9 cellular contexts compared by ENCODE assay signal in the genomic region with DNA sequence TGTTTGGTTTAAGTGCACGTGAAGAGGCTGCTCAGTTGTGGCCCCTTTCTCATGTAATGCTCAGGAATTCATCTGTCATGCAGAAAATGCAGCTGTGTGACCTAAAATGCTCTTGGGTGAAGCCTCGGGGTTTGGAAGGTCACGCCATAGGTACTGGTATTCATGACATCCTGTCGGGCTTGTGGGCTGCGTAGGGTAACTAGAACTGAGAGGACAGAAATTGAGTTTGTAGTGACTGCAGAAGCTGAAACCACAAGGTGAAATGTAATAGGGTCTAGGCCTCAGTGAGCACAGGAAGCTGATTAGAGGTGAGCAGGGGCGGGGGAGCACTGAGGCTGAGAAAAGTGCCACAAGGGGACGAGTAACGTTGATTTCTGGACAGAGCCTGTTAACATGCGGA.
DNase-seq lines count a peak whose midpoint lies in the region; ATAC-seq, FAIRE-seq and TF ChIP-seq lines count a peak whose summit lies in the region.
"Had no signal": no experiment of that assay in that cellular context is flagged by ENCODE, and none has a peak within 500 bp of the region (broad histone marks: within the 10 kb centered on the region; RNA-seq: fewer than 3 reads in every experiment).

No MANE protein-coding gene starts in this region.

- ATAC-seq in GM21526 (IDR thresholded peaks at IDR 0.05; ENCODE audit: low FRiP score, unreplicated experiment) (peak; percentile 98), HG03575 (IDR thresholded peaks at IDR 0.05; ENCODE audit: extremely low read depth, insufficient number of reproducible peaks, low FRiP score, unreplicated experiment) (peak; percentile 97)
- peak; percentile 95 for ATAC-seq in central memory CD8-positive, alpha-beta T cell (replicated peaks; ENCODE audit: extremely low read depth, poor library complexity, severe bottlenecking)

- POLR2A ChIA-PET in A673 (lab: Charles Lee; ENCODE audit: low non-redundant PET) = no interaction called here

- intact Hi-C loops in A673 (cut with micrococcal nuclease; ENCODE audit: unreplicated experiment) = no loop called here
- intact Hi-C loops in Calu3 (cut with micrococcal nuclease; ENCODE audit: unreplicated experiment) = no loop called here

- DNase-seq in GM06990 (ENCODE audit: extremely low read depth, insufficient read length) (peak; percentile 75), A673 (ENCODE audit: low spot score) (no peak), D721Med (ENCODE audit: insufficient read length, low spot score) (no peak), NCI-H524 (lab: John Stamatoyannopoulos, UW) (no peak), Calu3 (no peak)
- peak in 1 of 2 donors; percentile 53 for DNase-seq in central memory CD8-positive, alpha-beta T cell (ENCODE audit: low spot score in 2 of 2)

- H3K27me3 ChIP-seq in GM06990 (replicated peaks; ENCODE audit: control insufficient read depth, insufficient read depth, low read length) (no peaks in the 10 kb centered on the region; the same call in 1 of the 2 replicates), A673 (replicated peaks; ENCODE audit: insufficient read depth, low read depth, low read length, poor library complexity) (no peaks in the 10 kb centered on the region)

- H3K36me3 ChIP-seq in GM06990 (ENCODE audit: control insufficient read depth, insufficient read depth, low read length) (no peaks in the 10 kb centered on the region), A673 (ENCODE audit: insufficient read depth, low read length, poor library complexity, severe bottlenecking) (no peaks in the 10 kb centered on the region)

- H3K27ac ChIP-seq in A673 (ENCODE audit: low read depth, low read length, poor library complexity, severe bottlenecking) = no peak overlapping the region
- H3K27ac ChIP-seq: SK-N-MC had no signal

- H3K9me3 Mint-ChIP-seq in central memory CD8-positive, alpha-beta T cell = no peaks in the 10 kb centered on the region
- no peaks in the 10 kb centered on the region for H3K9me3 Mint-ChIP-seq in Calu3 (ENCODE audit: low read depth, unreplicated experiment)

- BruUV-seq in A673 (replicated peaks; lab: Mats Ljungman, UMichigan) (no TSS peak), Calu3 (replicated peaks; lab: Mats Ljungman, UMichigan) (no TSS peak)

- H3K36me3 Mint-ChIP-seq in central memory CD8-positive, alpha-beta T cell (ENCODE audit: insufficient read depth) = no peaks in the 10 kb centered on the region
- no peaks in the 10 kb centered on the region for H3K36me3 Mint-ChIP-seq in Calu3 (ENCODE audit: insufficient read depth, unreplicated experiment)

- no peaks in the 10 kb centered on the region for H3K9me3 ChIP-seq in A673 (ENCODE audit: low read depth, low read length, poor library complexity, severe bottlenecking)

- peaks cover 26% of the 10 kb centered on the region for H3K4me1 Mint-ChIP-seq in central memory CD8-positive, alpha-beta T cell
- peaks cover 31% of the 10 kb centered on the region for H3K4me1 Mint-ChIP-seq in Calu3 (ENCODE audit: low read depth, unreplicated experiment)

- peaks cover 8% of the 10 kb centered on the region for H3K4me1 ChIP-seq in A673 (ENCODE audit: insufficient read depth, low read length, poor library complexity, severe bottlenecking)

- H3K4me3 ChIP-seq in GM06990 (replicated peaks; ENCODE audit: low read depth, low read length) (no peak overlapping the region), A673 (ENCODE audit: low read depth, low read length, poor library complexity, severe bottlenecking) (no peak overlapping the region)
- H3K4me3 ChIP-seq: SK-N-MC had no signal

- H3K4me3 Mint-ChIP-seq in central memory CD8-positive, alpha-beta T cell = peak overlapping the region; percentile 24
- H3K4me3 Mint-ChIP-seq in Calu3 (ENCODE audit: low read depth, unreplicated experiment) = no peak overlapping the region

- no peak for FAIRE-seq in D721Med (lab: Jason Lieb, UNC)

- no peak for TF ChIP-seq CTCF in GM06990 (IDR thresholded peaks at IDR 0.05; ENCODE audit: insufficient read depth, low read length, poor library complexity, severe bottlenecking)
- no peak for TF ChIP-seq CTCF in A673 (conservative IDR thresholded peaks at IDR 0.05; ENCODE audit: low read depth, low read length)
- no peak for TF ChIP-seq CTCF in D721Med (IDR thresholded peaks at IDR 0.05; ENCODE audit: insufficient read depth, missing control alignments)
- no peak for TF ChIP-seq CTCF in Calu3 (IDR thresholded peaks at IDR 0.05; ENCODE audit: unreplicated experiment)

- H3K27me3 Mint-ChIP-seq in central memory CD8-positive, alpha-beta T cell = no peaks in the 10 kb centered on the region
- H3K27me3 Mint-ChIP-seq in Calu3 (ENCODE audit: unreplicated experiment) = no peaks in the 10 kb centered on the region

- H3K27ac Mint-ChIP-seq in central memory CD8-positive, alpha-beta T cell (ENCODE audit: low read depth) = peak overlapping the region; percentile 69
- H3K27ac Mint-ChIP-seq in Calu3 (ENCODE audit: unreplicated experiment) = no peak overlapping the region

- CTCF ChIA-PET in A673 (lab: Charles Lee) = no interaction called here
- CTCF ChIA-PET in Calu3 (lab: Charles Lee) = no interaction called here
